In genomic region chr9:91496351-91496750, GRCh38 we compare ENCODE assay signal across 37 cellular contexts.
A peak's percentile ranks its signal among the peaks of the same experiment; 100 is the strongest.
DNase-seq lines count a peak whose midpoint lies in the region; ATAC-seq, FAIRE-seq and TF ChIP-seq lines count a peak whose summit lies in the region.
"Had no signal": no experiment of that assay in that cellular context is flagged by ENCODE, and none has a peak within 500 bp of the region (broad histone marks: within the 10 kb centered on the region; RNA-seq: fewer than 3 reads in every experiment).

No MANE protein-coding gene starts in this region.

- no peak overlapping the region for H2BK5ac ChIP-seq in mesenchymal stem cell (ENCODE audit: low read depth, low read length, poor library complexity, severe bottlenecking)

- no peak for ATAC-seq in GM23338
- ATAC-seq: foreskin keratinocyte; naive thymus-derived CD8-positive, alpha-beta T cell; psoas muscle had no signal

- peak overlapping the region; percentile 47 for H4K91ac ChIP-seq in mesenchymal stem cell (ENCODE audit: low read length)

- H3K4me3 ChIP-seq in GM23338, result no peak overlapping the region
- no peak overlapping the region for H3K4me3 ChIP-seq in brain microvascular endothelial cell (ENCODE audit: low read depth, low read length)
- no peak overlapping the region for H3K4me3 ChIP-seq in mesenchymal stem cell (ENCODE audit: insufficient read depth in 1 of 2, low read depth in 1 of 2, low read length in 2 of 2)
- no peak overlapping the region for H3K4me3 ChIP-seq in smooth muscle cell
- no peak overlapping the region for H3K4me3 ChIP-seq in MG63
- no peak overlapping the region for H3K4me3 ChIP-seq in vagina
- H3K4me3 ChIP-seq: adrenal gland, coronary artery, heart left ventricle, psoas muscle, suprapubic skin, upper lobe of left lung had no signal

- H2BK12ac ChIP-seq in mesenchymal stem cell (ENCODE audit: low read length in 2 of 2), result peak overlapping the region; percentile 27 to 65

- H3K4me1 ChIP-seq in GM23338 (ENCODE audit: insufficient read depth) (peaks cover 19% of the 10 kb centered on the region), mesenchymal stem cell (ENCODE audit: control insufficient read depth, insufficient read depth, low read depth, low read length) (peaks cover 11% of the 10 kb centered on the region), smooth muscle cell (ENCODE audit: low read depth) (peaks cover 14% of the 10 kb centered on the region), vagina (no peaks in the 10 kb centered on the region)
- H3K4me1 ChIP-seq: adrenal gland, foreskin keratinocyte, psoas muscle, suprapubic skin, upper lobe of left lung had no signal

- H3K27ac ChIP-seq in GM23338 (ENCODE audit: low read depth) (no peak overlapping the region), brain microvascular endothelial cell (peak overlapping the region; percentile 97), mesenchymal stem cell (ENCODE audit: low read length, poor library complexity, severe bottlenecking) (peak overlapping the region; percentile 65), smooth muscle cell (ENCODE audit: low read depth) (peak overlapping the region; percentile 100), vagina (no peak overlapping the region)
- H3K27ac ChIP-seq: adrenal gland, epithelial cell of prostate, foreskin keratinocyte, KMS-11, psoas muscle, suprapubic skin, upper lobe of left lung had no signal

- in situ Hi-C loops in brain microvascular endothelial cell (cut with HindIII; ENCODE audit: low pct_ligation_motif_present, low sequenced_read_pairs), result no loop called here

- FAIRE-seq in HTR-8/SVneo (lab: Jason Lieb, UNC), result no peak
- FAIRE-seq: A204.1, GM19239, kidney, TTC549 had no signal

- no peak for TF ChIP-seq CTCF in GM23338 (conservative IDR thresholded peaks at IDR 0.05; ENCODE audit: low read depth in 2 of 2)
- TF ChIP-seq CTCF in brain microvascular endothelial cell (IDR thresholded peaks at IDR 0.05; ENCODE audit: low read depth, low read length, missing control alignments), result no peak
- TF ChIP-seq CTCF in smooth muscle cell (IDR thresholded peaks at IDR 0.05; ENCODE audit: borderline replicate concordance, insufficient read depth, poor library complexity, severe bottlenecking), result no peak
- TF ChIP-seq CTCF in vagina (IDR thresholded peaks at IDR 0.05), result no peak

- H3K4me2 ChIP-seq in GM23338 (no peak overlapping the region), mesenchymal stem cell (ENCODE audit: low read length, poor library complexity, severe bottlenecking) (no peak overlapping the region), smooth muscle cell (peak overlapping the region; percentile 49)
- H3K4me2 ChIP-seq: KMS-11 had no signal

- H2BK120ac ChIP-seq in mesenchymal stem cell (ENCODE audit: low read depth, low read length), result peak overlapping the region; percentile 64

- no peak overlapping the region for H3K27ac Mint-ChIP-seq in GM23338
- H3K27ac Mint-ChIP-seq: CD4-positive, alpha-beta memory T cell; naive thymus-derived CD8-positive, alpha-beta T cell; stimulated activated memory B cell treated with anti-CD40 and anti-IgM and Interleukin-4, amounts not matched to agents 10 μg/mL and 1 μg/mL and 100 μg/mL, for 72 hours; T-helper 1 cell treated with Interleukin-12 subunit alpha and Interleukin-12 subunit beta and Interleukin-4 antibody, amounts not matched to agents 30 μg/mL and 1 μg/mL, for 36 hours had no signal

- H3K79me2 ChIP-seq in GM23338 (replicated peaks; ENCODE audit: insufficient read depth) (no peaks in the 10 kb centered on the region), smooth muscle cell (ENCODE audit: low read depth) (no peaks in the 10 kb centered on the region)

- H2AFZ ChIP-seq in GM23338 (peak overlapping the region; percentile 85), mesenchymal stem cell (ENCODE audit: low read depth, low read length) (no peak overlapping the region), smooth muscle cell (ENCODE audit: low read depth) (no peak overlapping the region)

- H3K9me2 ChIP-seq in GM23338 (ENCODE audit: insufficient read depth), result no peaks in the 10 kb centered on the region

- no peak overlapping the region for H3K23ac ChIP-seq in mesenchymal stem cell (ENCODE audit: low read length in 2 of 2)

- DNase-seq in GM23338 (ENCODE audit: low spot score), result no peak
- DNase-seq in brain microvascular endothelial cell, result no peak
- DNase-seq in mesenchymal stem cell, result no peak
- no peak for DNase-seq in smooth muscle cell (lab: John Stamatoyannopoulos, UW; ENCODE audit: unreplicated experiment)
- no peak for DNase-seq in MG63
- DNase-seq in HTR-8/SVneo (ENCODE audit: insufficient read length, low spot score), result no peak
- DNase-seq in vagina (ENCODE audit: extremely low spot score in 2 of 2), result no peak
- DNase-seq in NCI-H146 (lab: John Stamatoyannopoulos, UW), result no peak
- DNase-seq: activated CD4-positive, alpha-beta T cell treated with anti-CD3 and anti-CD28 coated beads, Interleukin-2, amount 50 U/mL, for 4 hours; activated CD4-positive, CD25-positive, alpha-beta regulatory T cell; activated naive CD4-positive, alpha-beta T cell; activated T-cell treated with anti-CD3 and anti-CD28 coated beads, Interleukin-2, amount 50 U/mL, for 48 hours; adrenal gland; CD4-positive, alpha-beta memory T cell; effector memory CD4-positive, alpha-beta T cell; foreskin keratinocyte; GOT3; heart left ventricle; kidney; naive thymus-derived CD8-positive, alpha-beta T cell; NCI-H1417; NCI-H2081; NCI-H2227 treated with DMSO at 0.1 percent for 48 hours; NCI-H526; NK-92 treated with Interleukin-12 subunit alpha and Interleukin-12 subunit beta, amount 100 ng/mL, for 24 hours; nucleus accumbens; psoas muscle; upper lobe of left lung had no signal

- no peak for TF ChIP-seq POLR2A in vagina (IDR thresholded peaks at IDR 0.05)

- H4K8ac ChIP-seq in mesenchymal stem cell (ENCODE audit: low read length), result no peak overlapping the region

- no peaks in the 10 kb centered on the region for H3K27me3 ChIP-seq in GM23338 (ENCODE audit: insufficient read depth)
- H3K27me3 ChIP-seq in brain microvascular endothelial cell (replicated peaks), result no peaks in the 10 kb centered on the region
- no peaks in the 10 kb centered on the region for H3K27me3 ChIP-seq in mesenchymal stem cell (ENCODE audit: control insufficient read depth in 1 of 2, insufficient read depth in 1 of 2, low read length in 2 of 2)
- H3K27me3 ChIP-seq in smooth muscle cell (ENCODE audit: low read depth), result no peaks in the 10 kb centered on the region
- no peaks in the 10 kb centered on the region for H3K27me3 ChIP-seq in MG63
- no peaks in the 10 kb centered on the region for H3K27me3 ChIP-seq in vagina
- H3K27me3 ChIP-seq: adrenal gland, foreskin keratinocyte, heart left ventricle, suprapubic skin, upper lobe of left lung had no signal

- 0 out of 3 replicates have a peak, but pooled peaks cover 4% of the 10 kb centered on the region for H3K9me3 Mint-ChIP-seq in GM23338

- intact Hi-C loops in vagina (cut with DNase I), result no loop called here

- H3K9me3 ChIP-seq in mesenchymal stem cell (ENCODE audit: control insufficient read depth, low read length) (no peaks in the 10 kb centered on the region), smooth muscle cell (replicated peaks; ENCODE audit: low read depth) (no peaks in the 10 kb centered on the region), MG63 (no peaks in the 10 kb centered on the region), vagina (no peaks in the 10 kb centered on the region)
- H3K9me3 ChIP-seq: adrenal gland, psoas muscle, suprapubic skin, upper lobe of left lung had no signal

- no peak overlapping the region for H2AK5ac ChIP-seq in mesenchymal stem cell (ENCODE audit: low read length, severe bottlenecking)

- H3K4me3 Mint-ChIP-seq in GM23338, result no peak overlapping the region
- H3K4me3 Mint-ChIP-seq: CD4-positive, alpha-beta memory T cell; naive thymus-derived CD8-positive, alpha-beta T cell; stimulated activated memory B cell treated with anti-CD40 and anti-IgM and Interleukin-4, amounts not matched to agents 10 μg/mL and 1 μg/mL and 100 μg/mL, for 72 hours; T-helper 1 cell treated with Interleukin-12 subunit alpha and Interleukin-12 subunit beta and Interleukin-4 antibody, amounts not matched to agents 30 μg/mL and 1 μg/mL, for 36 hours had no signal

- H4K20me1 ChIP-seq in GM23338 (replicated peaks; ENCODE audit: insufficient read depth) (no peaks in the 10 kb centered on the region), smooth muscle cell (ENCODE audit: low read depth) (no peaks in the 10 kb centered on the region)

- 91% methylated on average over 7 of the region's 7 CpGs for WGBS in mesenchymal stem cell
- 79% methylated on average over 7 of the region's 7 CpGs for WGBS in smooth muscle cell (ENCODE audit: low lambda C conversion rate)

- H3K36me3 Mint-ChIP-seq in GM23338 (ENCODE audit: low read depth), result no peaks in the 10 kb centered on the region
- H3K36me3 Mint-ChIP-seq: CD4-positive, alpha-beta memory T cell; naive thymus-derived CD8-positive, alpha-beta T cell; stimulated activated memory B cell treated with anti-CD40 and anti-IgM and Interleukin-4, amounts not matched to agents 10 μg/mL and 1 μg/mL and 100 μg/mL, for 72 hours had no signal

- peak overlapping the region in 1 of 2 experiments; percentile 65 for H3K18ac ChIP-seq in mesenchymal stem cell (ENCODE audit: low read depth in 1 of 2, low read length in 2 of 2)

- H3K27me3 Mint-ChIP-seq in GM23338 (ENCODE audit: insufficient read depth, low read depth, poor library complexity), result peaks cover 2% of the 10 kb centered on the region

- H3K9ac ChIP-seq in mesenchymal stem cell (ENCODE audit: low read length), result peak overlapping the region; percentile 87
- H3K9ac ChIP-seq in smooth muscle cell (ENCODE audit: low read depth), result peak overlapping the region; percentile 90
- H3K9ac ChIP-seq: KMS-11 had no signal

- no peak overlapping the region for H3K14ac ChIP-seq in mesenchymal stem cell (ENCODE audit: low read length in 2 of 2)

- H3K4me1 Mint-ChIP-seq in GM23338, result peaks cover 27% of the 10 kb centered on the region
- H3K4me1 Mint-ChIP-seq: CD4-positive, alpha-beta memory T cell had no signal

- no peaks in the 10 kb centered on the region for H3K79me1 ChIP-seq in mesenchymal stem cell (replicated peaks; ENCODE audit: low read length, poor library complexity, severe bottlenecking)

- no peaks in the 10 kb centered on the region for H3K36me3 ChIP-seq in GM23338 (ENCODE audit: insufficient read depth)
- no peaks in the 10 kb centered on the region for H3K36me3 ChIP-seq in brain microvascular endothelial cell (replicated peaks)
- H3K36me3 ChIP-seq in mesenchymal stem cell (ENCODE audit: control insufficient read depth in 1 of 2, insufficient read depth in 2 of 2, low read depth in 1 of 2, low read length in 2 of 2), result no peaks in the 10 kb centered on the region
- H3K36me3 ChIP-seq in smooth muscle cell (ENCODE audit: low read depth), result no peaks in the 10 kb centered on the region
- H3K36me3 ChIP-seq in MG63, result no peaks in the 10 kb centered on the region
- H3K36me3 ChIP-seq in vagina, result no peaks in the 10 kb centered on the region
- H3K36me3 ChIP-seq: adrenal gland, heart left ventricle, suprapubic skin, upper lobe of left lung had no signal

- H3K4ac ChIP-seq in mesenchymal stem cell (ENCODE audit: low read depth in 1 of 2, low read length in 2 of 2), result no peak overlapping the region

- H3F3A ChIP-seq in GM23338 (replicated peaks; ENCODE audit: low read depth) (no peaks in the 10 kb centered on the region), smooth muscle cell (ENCODE audit: low read depth) (peaks cover 9% of the 10 kb centered on the region)

- H2BK15ac ChIP-seq in mesenchymal stem cell (ENCODE audit: low read depth, poor library complexity, severe bottlenecking), result no peak overlapping the region

Comparison
In these comparisons a context has a peak if more than half of its experiments do, and no peak if none do; other contexts are left out.
1. H3K27ac ChIP-seq: peak in brain microvascular endothelial cell (single experiment), mesenchymal stem cell (single experiment) and smooth muscle cell (single experiment); none in GM23338 (single experiment) and vagina (single experiment).